Comparison of ENCODE assay signal across 20 cellular contexts in the genomic region with DNA sequence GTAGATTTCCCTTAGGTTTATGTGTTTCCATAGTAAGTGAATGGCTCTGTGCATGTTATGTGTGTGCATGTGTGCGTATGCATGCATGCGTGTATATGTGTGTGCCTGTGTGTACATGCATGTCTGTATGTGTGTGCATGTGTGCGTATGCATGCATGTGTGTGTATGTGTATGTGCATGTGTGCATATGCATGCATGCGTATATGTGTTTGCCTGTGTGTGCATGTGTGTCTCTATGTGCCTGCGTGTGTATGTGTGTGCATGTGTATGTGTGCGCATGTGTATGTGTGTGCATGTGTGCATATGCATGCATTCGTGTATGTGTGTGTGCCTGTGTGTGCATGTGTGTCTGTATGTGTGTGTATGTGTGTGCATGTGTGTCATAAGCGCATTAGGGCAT.
DNase-seq lines count a peak whose midpoint lies in the region; ATAC-seq and TF ChIP-seq lines count a peak whose summit lies in the region.
"Had no signal": no experiment of that assay in that cellular context is flagged by ENCODE, and none has a peak within 500 bp of the region (broad histone marks: within the 10 kb centered on the region; RNA-seq: fewer than 3 reads in every experiment).

No MANE protein-coding gene starts in this region.

- TF ChIP-seq POLR2A in esophagus squamous epithelium (IDR thresholded peaks at IDR 0.05) (no peak), sigmoid colon (IDR thresholded peaks at IDR 0.05) (no peak), spleen (IDR thresholded peaks at IDR 0.05) (no peak), gastrocnemius medialis (IDR thresholded peaks at IDR 0.05) (no peak)

- in situ Hi-C loops in gastrocnemius medialis (cut with MboI; ENCODE audit: low sequenced_read_pairs in 4 of 4): no loop called here

- WGBS in esophagus squamous epithelium, 2 donors: 93 to 98% methylated on average over 8 of the region's 8 CpGs
- WGBS in sigmoid colon, 2 donors: 93 to 96% methylated on average over 8 of the region's 8 CpGs
- 92 to 98% (median 96%) methylated on average over 7 to 8 of the region's 8 CpGs for WGBS in spleen, 5 donors

- intact Hi-C loops in Caco-2 (cut with micrococcal nuclease; ENCODE audit: unreplicated experiment): loop anchor here (2.0 kb wide), 1 partner anchor 53 kb away; no protein-coding TSS in a partner anchor
- intact Hi-C loops in esophagus squamous epithelium (cut with DNase I): no loop called here
- intact Hi-C loops in sigmoid colon (cut with DNase I): loop anchor here (5.0 kb wide), 1 partner anchor 35 kb away; no protein-coding TSS in a partner anchor
- intact Hi-C loops in spleen (cut with DNase I; ENCODE audit: low total_unique reads): no loop called here
- intact Hi-C loops in activated T-helper 2 cell treated with anti-CD3 and anti-CD28 coated beads, Interferon-gamma antibody, Interleukin-2, Interleukin-4, amounts not matched to agents 10 μg/mL and 5 μg/mL and 100 μg/mL, durations not matched to agents 14 hours and 24 hours and 36 hours (cut with micrococcal nuclease): loop anchor here (2.0 kb wide), 1 partner anchor 21 kb away; no protein-coding TSS in a partner anchor
- intact Hi-C loops in gastrocnemius medialis (cut with DNase I; ENCODE audit: low total_unique reads): no loop called here

- H3K27ac ChIP-seq in SJSA1: peak overlapping the region; percentile 87
- H3K27ac ChIP-seq in esophagus squamous epithelium: peak overlapping the region in 3 of 4 donors; percentile 72 to 82 (median 77)
- H3K27ac ChIP-seq in sigmoid colon: peak overlapping the region; percentile 70 to 88 (median 78)
- peak overlapping the region in 2 of 8 donors; percentile 42 to 56 for H3K27ac ChIP-seq in spleen
- no peak overlapping the region for H3K27ac ChIP-seq in gastrocnemius medialis

- H3K9me3 Mint-ChIP-seq in Caco-2 (ENCODE audit: unreplicated experiment): peaks cover 6% of the 10 kb centered on the region
- H3K9me3 Mint-ChIP-seq in activated T-helper 2 cell treated with anti-CD3 and anti-CD28 coated beads, Interferon-gamma antibody, Interleukin-2, Interleukin-4, amounts not matched to agents 10 μg/mL and 5 μg/mL and 100 μg/mL, durations not matched to agents 14 hours and 24 hours and 36 hours: no peaks in the 10 kb centered on the region
- H3K9me3 Mint-ChIP-seq: activated CD4-positive, alpha-beta T cell treated with anti-CD3 and anti-CD28 coated beads, Interleukin-2, amount 10 ng/mL, durations not matched to agents 24 days and 14 days; H9; memory B cell; natural killer cell treated with Interleukin-12 subunit alpha and Interleukin-12 subunit beta and Interleukin-15 and Interleukin-18, amount 100 ng/mL, for 72 hours had no signal

- TF ChIP-seq CTCF in Caco-2 (IDR thresholded peaks at IDR 0.05; ENCODE audit: insufficient read depth in 1 of 2, low read depth in 1 of 2, low read length in 1 of 2, severe bottlenecking in 1 of 2, unreplicated experiment in 1 of 2) (no peak), esophagus squamous epithelium (IDR thresholded peaks at IDR 0.05) (no peak), sigmoid colon (IDR thresholded peaks at IDR 0.05) (no peak), spleen (IDR thresholded peaks at IDR 0.05 in 8 of 11, conservative IDR thresholded peaks at IDR 0.05 in 3 of 11) (no peak), gastrocnemius medialis (IDR thresholded peaks at IDR 0.05 in 4 of 5, conservative IDR thresholded peaks at IDR 0.05 in 1 of 5) (no peak)

- peak overlapping the region; percentile 67 for H3K27ac Mint-ChIP-seq in Caco-2 (ENCODE audit: unreplicated experiment)
- H3K27ac Mint-ChIP-seq in activated T-helper 2 cell treated with anti-CD3 and anti-CD28 coated beads, Interferon-gamma antibody, Interleukin-2, Interleukin-4, amounts not matched to agents 10 μg/mL and 5 μg/mL and 100 μg/mL, durations not matched to agents 14 hours and 24 hours and 36 hours: no peak overlapping the region
- H3K27ac Mint-ChIP-seq: activated CD4-positive, alpha-beta T cell treated with anti-CD3 and anti-CD28 coated beads, Interleukin-2, amount 10 ng/mL, durations not matched to agents 24 days and 14 days; memory B cell; natural killer cell treated with Interleukin-12 subunit alpha and Interleukin-12 subunit beta and Interleukin-15 and Interleukin-18, amount 100 ng/mL, for 72 hours had no signal

- no peak overlapping the region for H3K4me3 ChIP-seq in Caco-2 (ENCODE audit: low read depth, low read length)
- no peak overlapping the region for H3K4me3 ChIP-seq in SJSA1
- no peak overlapping the region for H3K4me3 ChIP-seq in esophagus squamous epithelium
- no peak overlapping the region for H3K4me3 ChIP-seq in sigmoid colon
- H3K4me3 ChIP-seq in spleen: no peak overlapping the region
- no peak overlapping the region for H3K4me3 ChIP-seq in gastrocnemius medialis
- H3K4me3 ChIP-seq: prostate gland, testis had no signal

- POLR2A ChIA-PET in Caco-2 (lab: Charles Lee): no interaction called here

- H3K4me1 ChIP-seq in Caco-2 (peaks cover 69% of the 10 kb centered on the region), SJSA1 (replicated peaks) (peaks cover 68% of the 10 kb centered on the region), esophagus squamous epithelium (peaks cover 11 to 70% (median 29%) of the 10 kb centered on the region in 3 donors), sigmoid colon (peaks cover 0 to 81% (median 77%) of the 10 kb centered on the region in 4 donors), spleen (peaks cover 0 to 47% (median 17%) of the 10 kb centered on the region in 6 donors), gastrocnemius medialis (peaks cover 8 to 10% of the 10 kb centered on the region in 2 donors)
- H3K4me1 ChIP-seq: prostate gland had no signal

- ATAC-seq in GM21390 (IDR thresholded peaks at IDR 0.05; ENCODE audit: unreplicated experiment) (no peak), gastrocnemius medialis (no peak)

- H3K27me3 ChIP-seq in Caco-2 (replicated peaks; ENCODE audit: control insufficient read depth, insufficient read depth, low read length) (no peaks in the 10 kb centered on the region), SJSA1 (replicated peaks) (no peaks in the 10 kb centered on the region), esophagus squamous epithelium (no peaks in the 10 kb centered on the region), sigmoid colon (no peaks in the 10 kb centered on the region), spleen (replicated peaks in 1 of 7) (peaks cover 0 to 13% (median 6%) of the 10 kb centered on the region in 7 donors), gastrocnemius medialis (no peaks in the 10 kb centered on the region)
- H3K27me3 ChIP-seq: BE2C, testis had no signal

- no peak for TF ChIP-seq EP300 in sigmoid colon (IDR thresholded peaks at IDR 0.05)

- H3K36me3 ChIP-seq in Caco-2 (ENCODE audit: control insufficient read depth, insufficient read depth, low read length) (no peaks in the 10 kb centered on the region), SJSA1 (peaks cover 40% of the 10 kb centered on the region), esophagus squamous epithelium (no peaks in the 10 kb centered on the region), sigmoid colon (peaks cover 0 to 12% (median 2%) of the 10 kb centered on the region in 4 donors), spleen (no peaks in the 10 kb centered on the region), gastrocnemius medialis (no peaks in the 10 kb centered on the region)
- H3K36me3 ChIP-seq: BE2C, prostate gland had no signal

- H3K4me3 Mint-ChIP-seq in Caco-2 (ENCODE audit: unreplicated experiment): no peak overlapping the region
- H3K4me3 Mint-ChIP-seq in activated T-helper 2 cell treated with anti-CD3 and anti-CD28 coated beads, Interferon-gamma antibody, Interleukin-2, Interleukin-4, amounts not matched to agents 10 μg/mL and 5 μg/mL and 100 μg/mL, durations not matched to agents 14 hours and 24 hours and 36 hours (ENCODE audit: low read depth): no peak overlapping the region
- H3K4me3 Mint-ChIP-seq: activated CD4-positive, alpha-beta T cell treated with anti-CD3 and anti-CD28 coated beads, Interleukin-2, amount 10 ng/mL, durations not matched to agents 24 days and 14 days; H9; memory B cell; natural killer cell treated with Interleukin-12 subunit alpha and Interleukin-12 subunit beta and Interleukin-15 and Interleukin-18, amount 100 ng/mL, for 72 hours had no signal

- no peak for DNase-seq in Caco-2
- no peak for DNase-seq in SJSA1 (ENCODE audit: low read depth in 1 of 2, low spot score in 2 of 2)
- no peak for DNase-seq in esophagus squamous epithelium (lab: John Stamatoyannopoulos, UW)
- DNase-seq in sigmoid colon: no peak
- no peak for DNase-seq in spleen
- DNase-seq in activated T-helper 2 cell treated with anti-CD3 and anti-CD28 coated beads, Interferon-gamma antibody, Interleukin-2, Interleukin-4, amounts not matched to agents 10 μg/mL and 5 μg/mL and 100 μg/mL, durations not matched to agents 14 hours and 24 hours and 36 hours (ENCODE audit: low spot score): no peak
- no peak for DNase-seq in gastrocnemius medialis
- DNase-seq: activated CD4-positive, alpha-beta T cell treated with anti-CD3 and anti-CD28 coated beads, Interleukin-2, amount 10 ng/mL, durations not matched to agents 24 days and 14 days; activated gamma-delta T cell; amygdala; BE2C; Calu3; H9; NCI-H1436; NCI-H526 treated with DMSO at 0.1 percent for 48 hours; testis had no signal

- H3K9me3 ChIP-seq in Caco-2: no peaks in the 10 kb centered on the region
- no peaks in the 10 kb centered on the region for H3K9me3 ChIP-seq in SJSA1 (replicated peaks)
- no peaks in the 10 kb centered on the region for H3K9me3 ChIP-seq in esophagus squamous epithelium
- no peaks in the 10 kb centered on the region for H3K9me3 ChIP-seq in sigmoid colon
- H3K9me3 ChIP-seq in spleen: no peaks in the 10 kb centered on the region
- H3K9me3 ChIP-seq in gastrocnemius medialis: no peaks in the 10 kb centered on the region
- H3K9me3 ChIP-seq: BE2C, prostate gland, testis had no signal

- BruUV-seq in Caco-2 (replicated peaks; lab: Mats Ljungman, UMichigan): no TSS peak

- CTCF ChIA-PET in Caco-2 (lab: Charles Lee): no interaction called here

- peaks cover 19% of the 10 kb centered on the region for H3K36me3 Mint-ChIP-seq in Caco-2 (ENCODE audit: insufficient read depth, unreplicated experiment)
- no peaks in the 10 kb centered on the region for H3K36me3 Mint-ChIP-seq in activated T-helper 2 cell treated with anti-CD3 and anti-CD28 coated beads, Interferon-gamma antibody, Interleukin-2, Interleukin-4, amounts not matched to agents 10 μg/mL and 5 μg/mL and 100 μg/mL, durations not matched to agents 14 hours and 24 hours and 36 hours (ENCODE audit: low read depth)
- H3K36me3 Mint-ChIP-seq: memory B cell; natural killer cell treated with Interleukin-12 subunit alpha and Interleukin-12 subunit beta and Interleukin-15 and Interleukin-18, amount 100 ng/mL, for 72 hours had no signal

- H3K4me1 Mint-ChIP-seq in Caco-2 (ENCODE audit: low read depth, unreplicated experiment): peaks cover 40% of the 10 kb centered on the region
- H3K4me1 Mint-ChIP-seq in activated T-helper 2 cell treated with anti-CD3 and anti-CD28 coated beads, Interferon-gamma antibody, Interleukin-2, Interleukin-4, amounts not matched to agents 10 μg/mL and 5 μg/mL and 100 μg/mL, durations not matched to agents 14 hours and 24 hours and 36 hours (ENCODE audit: low read depth): peaks cover 17% of the 10 kb centered on the region

- no peaks in the 10 kb centered on the region for H3K27me3 Mint-ChIP-seq in Caco-2 (ENCODE audit: insufficient read depth, unreplicated experiment)
- peaks cover 2% of the 10 kb centered on the region for H3K27me3 Mint-ChIP-seq in activated T-helper 2 cell treated with anti-CD3 and anti-CD28 coated beads, Interferon-gamma antibody, Interleukin-2, Interleukin-4, amounts not matched to agents 10 μg/mL and 5 μg/mL and 100 μg/mL, durations not matched to agents 14 hours and 24 hours and 36 hours (ENCODE audit: low read depth)

Comparison
In these comparisons a context has a peak if more than half of its experiments do, and no peak if none do; other contexts are left out.
1. H3K27ac ChIP-seq: peak in SJSA1 (single experiment), esophagus squamous epithelium (3 of 4) and sigmoid colon (4 of 4); none in gastrocnemius medialis (0 of 4).
2. intact Hi-C loops: an anchor here in Caco-2 (2.0 kb wide), sigmoid colon (5.0 kb wide) and activated T-helper 2 cell treated with anti-CD3 and anti-CD28 coated beads, Interferon-gamma antibody, Interleukin-2, Interleukin-4, amounts not matched to agents 10 μg/mL and 5 μg/mL and 100 μg/mL, durations not matched to agents 14 hours and 24 hours and 36 hours (2.0 kb wide); none called in esophagus squamous epithelium, spleen and gastrocnemius medialis.